In the genomic region with DNA sequence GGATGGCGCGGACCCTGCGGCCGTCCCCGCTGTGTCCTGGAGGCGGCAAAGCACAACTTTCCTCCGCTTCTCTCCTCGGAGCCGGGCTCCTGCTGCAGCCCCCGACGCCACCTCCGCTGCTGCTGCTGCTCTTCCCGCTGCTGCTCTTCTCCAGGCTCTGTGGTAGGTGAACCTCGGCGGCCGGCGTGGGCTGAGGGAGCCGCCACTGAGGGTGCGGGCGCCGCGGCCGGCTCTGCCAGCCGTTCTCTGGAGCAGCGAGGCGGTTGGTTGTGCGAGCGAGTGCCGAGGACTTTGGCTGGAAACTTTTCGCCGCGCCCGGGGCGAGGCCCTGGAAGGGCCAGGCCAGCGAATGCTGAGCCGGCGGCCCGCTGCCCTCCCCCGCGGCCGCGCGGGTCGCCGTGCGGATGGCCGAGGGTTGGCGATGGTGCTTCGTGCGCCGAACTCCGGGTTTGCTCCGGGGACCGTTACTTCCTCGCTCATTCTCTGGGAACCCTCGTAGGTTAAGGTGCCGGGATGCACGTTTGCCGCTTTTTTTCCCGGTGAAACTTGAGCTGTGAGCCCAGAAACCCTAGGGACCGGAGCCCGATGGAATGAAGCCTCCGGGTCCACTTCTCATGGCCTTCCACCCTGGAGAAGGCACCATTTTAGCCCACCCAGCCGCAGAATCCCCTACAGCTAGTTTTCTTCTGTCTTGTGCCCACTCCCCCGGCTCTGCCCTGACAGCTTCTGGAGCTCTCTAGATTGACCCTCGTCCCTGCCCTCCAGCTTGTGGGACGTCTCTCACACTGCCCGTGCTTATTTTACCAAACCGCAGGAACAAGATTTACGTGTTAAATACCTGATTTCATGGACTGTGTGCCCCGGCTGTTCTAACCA, we compare ENCODE assay signal across 8 cellular contexts. TPM values are rescaled to one million over a fixed set of nuclear protein-coding genes. Genes with fewer than 3 reads are reported as not detected.
DNase-seq lines count a peak whose midpoint lies in the region; TF ChIP-seq lines count a peak whose summit lies in the region.

No MANE protein-coding gene starts in this region.

- H3K36me3 ChIP-seq in HEK293 (ENCODE audit: control insufficient read depth in 2 of 2, insufficient read depth in 1 of 2, low read length in 2 of 2) (no peaks in the 10 kb centered on the region), iPS-18a (ENCODE audit: control insufficient read depth, low read depth, low read length) (no peaks in the 10 kb centered on the region), sigmoid colon (no peaks in the 10 kb centered on the region)

- H3K4me3 ChIP-seq in HEK293 (ENCODE audit: low read depth, low read length) (peak overlapping the region; percentile 80), iPS-18a (ENCODE audit: low read length) (peak overlapping the region; percentile 96), sigmoid colon (peak overlapping the region; percentile 78 to 97 (median 90))

- intact Hi-C loops in sigmoid colon (cut with DNase I): no loop called here

- no peaks in the 10 kb centered on the region for H3K27me3 ChIP-seq in iPS-18a (ENCODE audit: control insufficient read depth, insufficient read depth, low read length)
- no peaks in the 10 kb centered on the region for H3K27me3 ChIP-seq in sigmoid colon

- TF ChIP-seq CTCF in HEK293 (tag by site-specific recombination; IDR thresholded peaks at IDR 0.05): no peak
- TF ChIP-seq CTCF in sigmoid colon (IDR thresholded peaks at IDR 0.05): no peak

- H3K27ac ChIP-seq in HEK293 (ENCODE audit: extremely low read depth, low read depth, low read length) (peak overlapping the region; percentile 73; the same call in 1 of the 2 replicates), iPS-18a (ENCODE audit: low read length) (no peak overlapping the region), sigmoid colon (peak overlapping the region; percentile 93 to 97 (median 94))

- POLR2A ChIA-PET in HEK293 (lab: Yijun Ruan, JAX): no interaction called here

- peak overlapping the region; percentile 76 for H3K9ac ChIP-seq in iPS-18a (ENCODE audit: low read length)

- H3K4me1 ChIP-seq in HEK293 (ENCODE audit: control insufficient read depth, insufficient read depth, low read length): 0 out of 2 replicates have a peak, but pooled peaks cover 2% of the 10 kb centered on the region
- H3K4me1 ChIP-seq in iPS-18a (ENCODE audit: control insufficient read depth, low read depth, low read length): peaks cover 22% of the 10 kb centered on the region
- peaks cover 0 to 41% (median 32%) of the 10 kb centered on the region in 4 donors for H3K4me1 ChIP-seq in sigmoid colon

- TF ChIP-seq EP300 in sigmoid colon (IDR thresholded peaks at IDR 0.05): no peak

- CTCF ChIA-PET in HEK293 (lab: Yijun Ruan, JAX): interaction anchor here (0.7 kb wide), 1 partner anchor 502 kb away, joined by 3 read pairs; no protein-coding TSS in a partner anchor

- TF ChIP-seq POLR2A in sigmoid colon (IDR thresholded peaks at IDR 0.05): no peak

- WGBS in sigmoid colon, 2 donors: 0 to 1% methylated on average over 71 of the region's 71 CpGs

- DNase-seq in ELR (ENCODE audit: low read depth) (peak; percentile 51), NCI-H69 (lab: John Stamatoyannopoulos, UW) (peak; percentile 71), amygdala (lab: John Stamatoyannopoulos, UW) (peak in 29 of 56 donors; percentile 15 to 74 (median 43)), sigmoid colon (peak; percentile 69), NCI-H2171 treated with DMSO at 0.1 percent for 48 hours (lab: John Stamatoyannopoulos, UW) (no peak), NCI-H510A (lab: John Stamatoyannopoulos, UW) (no peak)

- H3K9me3 ChIP-seq in HEK293 (ENCODE audit: control insufficient read depth, insufficient read depth, low read depth, low read length) (no peaks in the 10 kb centered on the region), iPS-18a (ENCODE audit: control insufficient read depth, low read depth, low read length) (no peaks in the 10 kb centered on the region), sigmoid colon (no peaks in the 10 kb centered on the region)

TF ChIP-seq in HEK293, 187 proteins besides CTCF, POLR2A, EP300 and RAD21:
- TF ChIP-seq ZNF548 (tag by site-specific recombination; IDR thresholded peaks at IDR 0.05) (no peak), ZBTB20 (tag by site-specific recombination; IDR thresholded peaks at IDR 0.05) (peak; percentile 39; the same call in 1 of the 2 replicates), ZSCAN16 (tag by site-specific recombination; IDR thresholded peaks at IDR 0.05) (no peak), ZBTB17 (tag by site-specific recombination; IDR thresholded peaks at IDR 0.05) (0 out of 2 replicates have a peak, but pooled peaks have one; percentile 21), MEIS1 (CRISPR knock-in tag; IDR thresholded peaks at IDR 0.05; ENCODE audit: borderline replicate concordance) (no peak), ZNF571 (tag by site-specific recombination; IDR thresholded peaks at IDR 0.05) (no peak), ZBTB48 (tag by site-specific recombination; IDR thresholded peaks at IDR 0.05) (0 out of 2 replicates have a peak, but pooled peaks have one; percentile 28), ZNF266 (tag by site-specific recombination; IDR thresholded peaks at IDR 0.05; ENCODE audit: low read depth) (no peak), ZNF341 (tag by site-specific recombination; IDR thresholded peaks at IDR 0.05; ENCODE audit: low read depth) (peak; percentile 57), ZNF777 (tag by site-specific recombination; IDR thresholded peaks at IDR 0.05; ENCODE audit: borderline replicate concordance) (no peak), ZNF335 (tag by site-specific recombination; conservative IDR thresholded peaks at IDR 0.05) (peak; percentile 60), KLF16 (tag by site-specific recombination; IDR thresholded peaks at IDR 0.05) (no peak)
- TF ChIP-seq, protein P1, sequence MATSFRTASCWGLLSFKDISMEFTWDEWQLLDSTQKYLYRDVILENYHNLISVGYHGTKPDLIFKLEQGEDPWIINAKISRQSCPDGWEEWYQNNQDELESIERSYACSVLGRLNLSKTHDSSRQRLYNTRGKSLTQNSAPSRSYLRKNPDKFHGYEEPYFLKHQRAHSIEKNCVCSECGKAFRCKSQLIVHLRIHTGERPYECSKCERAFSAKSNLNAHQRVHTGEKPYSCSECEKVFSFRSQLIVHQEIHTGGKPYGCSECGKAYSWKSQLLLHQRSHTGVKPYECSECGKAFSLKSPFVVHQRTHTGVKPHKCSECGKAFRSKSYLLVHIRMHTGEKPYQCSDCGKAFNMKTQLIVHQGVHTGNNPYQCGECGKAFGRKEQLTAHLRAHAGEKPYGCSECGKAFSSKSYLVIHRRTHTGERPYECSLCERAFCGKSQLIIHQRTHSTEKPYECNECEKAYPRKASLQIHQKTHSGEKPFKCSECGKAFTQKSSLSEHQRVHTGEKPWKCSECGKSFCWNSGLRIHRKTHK (tag by site-specific recombination; IDR thresholded peaks at IDR 0.05): no peak
- TF ChIP-seq, protein P2, sequence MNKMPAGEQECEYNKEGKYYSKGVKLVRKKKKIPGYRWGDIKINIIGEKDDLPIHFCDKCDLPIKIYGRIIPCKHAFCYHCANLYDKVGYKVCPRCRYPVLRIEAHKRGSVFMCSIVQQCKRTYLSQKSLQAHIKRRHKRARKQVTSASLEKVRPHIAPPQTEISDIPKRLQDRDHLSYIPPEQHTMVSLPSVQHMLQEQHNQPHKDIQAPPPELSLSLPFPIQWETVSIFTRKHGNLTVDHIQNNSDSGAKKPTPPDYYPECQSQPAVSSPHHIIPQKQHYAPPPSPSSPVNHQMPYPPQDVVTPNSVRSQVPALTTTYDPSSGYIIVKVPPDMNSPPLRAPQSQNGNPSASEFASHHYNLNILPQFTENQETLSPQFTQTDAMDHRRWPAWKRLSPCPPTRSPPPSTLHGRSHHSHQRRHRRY (tag by site-specific recombination; IDR thresholded peaks at IDR 0.05): no peak
- TF ChIP-seq, protein P3, sequence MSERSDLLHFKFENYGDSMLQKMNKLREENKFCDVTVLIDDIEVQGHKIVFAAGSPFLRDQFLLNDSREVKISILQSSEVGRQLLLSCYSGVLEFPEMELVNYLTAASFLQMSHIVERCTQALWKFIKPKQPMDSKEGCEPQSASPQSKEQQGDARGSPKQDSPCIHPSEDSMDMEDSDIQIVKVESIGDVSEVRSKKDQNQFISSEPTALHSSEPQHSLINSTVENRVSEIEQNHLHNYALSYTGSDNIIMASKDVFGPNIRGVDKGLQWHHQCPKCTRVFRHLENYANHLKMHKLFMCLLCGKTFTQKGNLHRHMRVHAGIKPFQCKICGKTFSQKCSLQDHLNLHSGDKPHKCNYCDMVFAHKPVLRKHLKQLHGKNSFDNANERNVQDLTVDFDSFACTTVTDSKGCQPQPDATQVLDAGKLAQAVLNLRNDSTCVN (tag by site-specific recombination; optimal IDR thresholded peaks at IDR 0.05): peak; percentile 3
- TF ChIP-seq, protein P4, sequence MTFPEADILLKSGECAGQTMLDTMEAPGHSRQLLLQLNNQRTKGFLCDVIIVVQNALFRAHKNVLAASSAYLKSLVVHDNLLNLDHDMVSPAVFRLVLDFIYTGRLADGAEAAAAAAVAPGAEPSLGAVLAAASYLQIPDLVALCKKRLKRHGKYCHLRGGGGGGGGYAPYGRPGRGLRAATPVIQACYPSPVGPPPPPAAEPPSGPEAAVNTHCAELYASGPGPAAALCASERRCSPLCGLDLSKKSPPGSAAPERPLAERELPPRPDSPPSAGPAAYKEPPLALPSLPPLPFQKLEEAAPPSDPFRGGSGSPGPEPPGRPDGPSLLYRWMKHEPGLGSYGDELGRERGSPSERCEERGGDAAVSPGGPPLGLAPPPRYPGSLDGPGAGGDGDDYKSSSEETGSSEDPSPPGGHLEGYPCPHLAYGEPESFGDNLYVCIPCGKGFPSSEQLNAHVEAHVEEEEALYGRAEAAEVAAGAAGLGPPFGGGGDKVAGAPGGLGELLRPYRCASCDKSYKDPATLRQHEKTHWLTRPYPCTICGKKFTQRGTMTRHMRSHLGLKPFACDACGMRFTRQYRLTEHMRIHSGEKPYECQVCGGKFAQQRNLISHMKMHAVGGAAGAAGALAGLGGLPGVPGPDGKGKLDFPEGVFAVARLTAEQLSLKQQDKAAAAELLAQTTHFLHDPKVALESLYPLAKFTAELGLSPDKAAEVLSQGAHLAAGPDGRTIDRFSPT (tag by site-specific recombination; IDR thresholded peaks at IDR 0.05): no peak

RNA-seq across cellular contexts. Expression of a gene that starts 0.6 kb away (rescaled TPM):
- total RNA-seq in sigmoid colon: 10 to 100 TPM; 20.0 to 54.1 (median 33.8) TPM
- 1 to 10 TPM; 1.8 to 9.8 (median 3.7) TPM for polyA plus RNA-seq in sigmoid colon

Comparison
In these comparisons a context has a peak if more than half of its experiments do, and no peak if none do; other contexts are left out.
1. DNase-seq: peak in ELR (single experiment), NCI-H69 (single experiment), amygdala (29 of 56) and sigmoid colon (single experiment); none in NCI-H2171 treated with DMSO at 0.1 percent for 48 hours (single experiment) and NCI-H510A (single experiment).
2. Peak in every context shown above with its lines, with median percentiles within 50 percentile points of each other: H3K4me3 ChIP-seq.